In the genomic region with DNA sequence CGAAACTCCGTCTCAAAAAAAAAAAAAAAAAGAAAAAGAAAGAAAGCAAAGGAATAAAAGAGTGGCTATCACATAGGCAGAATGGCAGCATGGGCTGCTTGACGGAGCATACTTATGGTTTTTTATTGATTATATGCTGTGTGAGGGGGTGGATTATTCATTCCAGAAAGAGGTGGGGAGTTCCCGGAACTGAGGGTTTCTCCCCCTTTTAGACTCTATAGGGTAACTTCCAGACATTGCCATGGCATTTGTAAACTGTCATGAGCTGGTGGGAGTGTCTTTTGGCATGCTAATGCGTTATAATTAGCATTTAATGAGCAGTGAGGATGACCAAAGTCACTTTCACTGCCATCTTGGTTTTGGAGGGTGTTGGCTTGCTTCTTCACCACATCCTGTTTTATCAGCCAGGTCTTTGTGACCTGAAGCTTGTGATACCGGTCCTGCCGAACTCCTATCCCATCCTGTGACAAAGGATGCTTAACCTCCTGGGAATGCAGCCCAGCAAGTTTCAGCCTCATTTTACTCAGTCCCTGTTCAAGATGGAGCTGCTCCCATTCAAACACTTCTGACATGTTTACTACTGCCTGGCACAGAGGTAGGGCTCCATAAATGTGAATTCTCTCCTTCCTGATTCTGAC, we compare ENCODE assay signal across 23 cellular contexts. TPM values are rescaled to one million over a fixed set of nuclear protein-coding genes. Genes with fewer than 3 reads are reported as not detected.
DNase-seq lines count a peak whose midpoint lies in the region; ATAC-seq, FAIRE-seq and TF ChIP-seq lines count a peak whose summit lies in the region.
"Had no signal": no experiment of that assay in that cellular context is flagged by ENCODE, and none has a peak within 500 bp of the region (broad histone marks: within the 10 kb centered on the region; RNA-seq: fewer than 3 reads in every experiment).

No MANE protein-coding gene starts in this region.

- FAIRE-seq in GM12878 (lab: Jason Lieb, UNC): no peak

- DNase-seq in IMR-90 (no peak), GM12878 (ENCODE audit: low read depth, low spot score) (no peak), kidney tubule cell (ENCODE audit: low spot score) (peak; percentile 69), transverse colon (peak; percentile 28), HEK293T (ENCODE audit: extremely low spot score) (no peak), spleen (no peak), GF-D8 (lab: John Stamatoyannopoulos, UW) (no peak), SKM-1 treated with dmso at 0.1 percent for 144 hours (lab: John Stamatoyannopoulos, UW; ENCODE audit: unreplicated experiment) (no peak)
- DNase-seq: activated CD8-positive, alpha-beta T cell treated with anti-CD3 and anti-CD28 coated beads, Interleukin-2, amount 10 ng/mL, durations not matched to agents 7 days and 5 days; activated naive CD4-positive, alpha-beta T cell treated with anti-CD3 and anti-CD28 coated beads for 36 hours; activated T-cell treated with anti-CD3 and anti-CD28 coated beads, Interleukin-2, amount 50 U/mL, for 24 hours; AML-193; anterior cingulate cortex; cerebellar nuclear complex; EL; hypothalamus; kidney glomerular epithelial cell; NCI-H1694 treated with DMSO at 0.1 percent for 48 hours; NCI-H748 treated with DMSO at 0.1 percent for 48 hours; OCI-M1 had no signal

- 0 out of 2 replicates have a peak overlapping the region, but pooled peaks have one; percentile 14 for H2AK5ac ChIP-seq in IMR-90 (ENCODE audit: low read depth, low read length)

- SMC1A ChIA-PET in GM12878 (lab: Charles Lee; ENCODE audit: uncharacterized antibody, unreplicated experiment): interaction anchor here (1.1 kb wide), 1 partner anchor 10 kb away, joined by 5 read pairs; no protein-coding TSS in a partner anchor

- peak overlapping the region; percentile 73; the same call in 1 of the 2 replicates for H3K14ac ChIP-seq in IMR-90 (replicated peaks; ENCODE audit: low read depth, low read length)

- H2AFZ ChIP-seq in IMR-90 (replicated peaks; ENCODE audit: low read length, poor library complexity): no peak overlapping the region
- H2AFZ ChIP-seq in GM12878 (ENCODE audit: control insufficient read depth, low read depth, low read length): no peak overlapping the region

- H4K20me1 ChIP-seq in IMR-90 (ENCODE audit: insufficient read depth, low read length): no peaks in the 10 kb centered on the region
- H4K20me1 ChIP-seq in GM12878 (ENCODE audit: control insufficient read depth, insufficient read depth): no peaks in the 10 kb centered on the region

- no peaks in the 10 kb centered on the region for H3K36me3 ChIP-seq in IMR-90 (ENCODE audit: control insufficient read depth, insufficient read depth, low read length)
- no peaks in the 10 kb centered on the region for H3K36me3 ChIP-seq in GM12878 (ENCODE audit: control insufficient read depth in 2 of 2, insufficient read depth in 2 of 2, low read length in 1 of 2)
- H3K36me3 ChIP-seq in transverse colon: no peaks in the 10 kb centered on the region
- H3K36me3 ChIP-seq in spleen: no peaks in the 10 kb centered on the region
- H3K36me3 ChIP-seq: right atrium auricular region had no signal

- TF ChIP-seq CTCF in IMR-90 (conservative IDR thresholded peaks at IDR 0.05; ENCODE audit: low read depth, low read length) (no peak), GM12878 (IDR thresholded peaks at IDR 0.05 in 2 of 3, conservative IDR thresholded peaks at IDR 0.05 in 1 of 3; ENCODE audit: control insufficient read depth in 2 of 3, extremely low read depth in 1 of 3, insufficient read depth in 1 of 3, low read depth in 3 of 3, low read length in 3 of 3) (no peak), transverse colon (IDR thresholded peaks at IDR 0.05) (no peak), spleen (IDR thresholded peaks at IDR 0.05 in 8 of 11, conservative IDR thresholded peaks at IDR 0.05 in 3 of 11) (no peak)

- no peak overlapping the region for H3K18ac ChIP-seq in IMR-90 (ENCODE audit: low read depth, low read length)

- no peak overlapping the region for H3K23ac ChIP-seq in IMR-90 (ENCODE audit: low read depth, low read length)

- WGBS in IMR-90 (ENCODE audit: extremely low coverage in 2 of 2, insufficient read length in 1 of 2), 2 experiments: no CpG with 5 or more reads among the region's 7 CpGs
- WGBS in GM12878 (ENCODE audit: insufficient coverage, insufficient replicate concordance, low lambda C conversion rate, missing lambda C conversion rate): 37% methylated on average over 5 of the region's 7 CpGs
- 70 to 82% methylated on average over 4 to 7 of the region's 7 CpGs for WGBS in transverse colon (ENCODE audit: low coverage in 1 of 2), 2 donors
- WGBS in spleen, 5 donors: 79 to 89% (median 83%) methylated on average over 7 of the region's 7 CpGs

- H2BK5ac ChIP-seq in IMR-90 (ENCODE audit: low read depth, low read length, poor library complexity, severe bottlenecking): no peak overlapping the region

- no peak for TF ChIP-seq EP300 in GM12878 (IDR thresholded peaks at IDR 0.05; ENCODE audit: borderline replicate concordance in 1 of 2, control insufficient read depth in 1 of 2, low read depth in 2 of 2, low read length in 2 of 2)
- TF ChIP-seq EP300 in transverse colon (IDR thresholded peaks at IDR 0.05; ENCODE audit: low read depth): no peak

- H2AK9ac ChIP-seq in IMR-90 (replicated peaks; ENCODE audit: low read depth, low read length, poor library complexity): peak overlapping the region; percentile 53

- no TSS peak for BruUV-seq in IMR-90 (replicated peaks; lab: Mats Ljungman, UMichigan)
- BruUV-seq in GM12878 (replicated peaks; lab: Mats Ljungman, UMichigan): no TSS peak

- H3K27me3 ChIP-seq in IMR-90 (ENCODE audit: control insufficient read depth, insufficient read depth, low read length) (peaks cover 3% of the 10 kb centered on the region; the same call in 1 of the 2 replicates), GM12878 (replicated peaks in 1 of 2; ENCODE audit: control insufficient read depth in 2 of 2, insufficient read depth in 2 of 2, low read length in 1 of 2) (no peaks in the 10 kb centered on the region), transverse colon (no peaks in the 10 kb centered on the region), spleen (replicated peaks in 1 of 7) (no peaks in the 10 kb centered on the region)
- H3K27me3 ChIP-seq: right atrium auricular region had no signal

- dilution Hi-C loops in IMR-90 (cut with HindIII; ENCODE audit: low sequenced_read_pairs, unreplicated experiment): no loop called here

- TF ChIP-seq POLR2A in IMR-90 (IDR thresholded peaks at IDR 0.05; ENCODE audit: low read depth, low read length) (no peak), GM12878 (IDR thresholded peaks at IDR 0.05; ENCODE audit: low read depth, low read length) (no peak), transverse colon (IDR thresholded peaks at IDR 0.05) (no peak), spleen (IDR thresholded peaks at IDR 0.05) (no peak)

- H3K79me1 ChIP-seq in IMR-90 (ENCODE audit: low read depth in 1 of 2, low read length in 2 of 2): no peaks in the 10 kb centered on the region

- in situ Hi-C loops in IMR-90 (cut with MboI; ENCODE audit: low sequenced_read_pairs) (no loop called here), GM12878 (cut with MboI) (no loop called here), transverse colon (cut with MboI; ENCODE audit: low pct_ligation_motif_present in 1 of 4, low pct_unique_long_range_greater_than_20kb in 1 of 4, low sequenced_read_pairs in 3 of 4) (no loop called here)

- TF ChIP-seq RAD21 in IMR-90 (IDR thresholded peaks at IDR 0.05; ENCODE audit: low read length) (no peak), GM12878 (IDR thresholded peaks at IDR 0.05; ENCODE audit: insufficient read depth, low read depth, low read length) (no peak)

- ATAC-seq in IMR-90 (ENCODE audit: low read depth) (no peak), GM12878 (peak; percentile 65)
- ATAC-seq: activated CD8-positive, alpha-beta T cell treated with anti-CD3 and anti-CD28 coated beads, Interleukin-2, amount 10 ng/mL, durations not matched to agents 7 days and 5 days; stimulated activated effector memory CD8-positive, alpha-beta T cell treated with anti-CD3 and anti-CD28 coated beads, Interleukin-12 subunit alpha, Interleukin-12 subunit beta, amount 100 ng/mL, for 72 hours had no signal

- no peak overlapping the region for H4K91ac ChIP-seq in IMR-90 (ENCODE audit: insufficient read depth, low read depth, low read length)

- no peak overlapping the region for H2BK20ac ChIP-seq in IMR-90 (ENCODE audit: low read depth, low read length)

- H3K4me2 ChIP-seq in IMR-90 (ENCODE audit: low read depth, low read length) (no peak overlapping the region), GM12878 (ENCODE audit: control insufficient read depth, insufficient read depth) (no peak overlapping the region)

- H3K79me2 ChIP-seq in GM12878 (ENCODE audit: control insufficient read depth, insufficient read depth, low read length): no peaks in the 10 kb centered on the region

- no peak overlapping the region for H3K27ac ChIP-seq in IMR-90 (ENCODE audit: insufficient read depth, low read length)
- no peak overlapping the region for H3K27ac ChIP-seq in GM12878 (ENCODE audit: control insufficient read depth, insufficient read depth)
- H3K27ac ChIP-seq in transverse colon: peak overlapping the region; percentile 72 to 83 (median 80)
- peak overlapping the region in 2 of 8 donors; percentile 58 to 63 for H3K27ac ChIP-seq in spleen
- H3K27ac ChIP-seq: right atrium auricular region, SK-N-MC had no signal

- CTCF ChIA-PET in IMR-90 (lab: Yijun Ruan, JAX) (no interaction called here), GM12878 (lab: Yijun Ruan, JAX) (interaction anchor here (1.1 kb wide), 1 partner anchor 20 kb away, joined by 3 read pairs; no protein-coding TSS in a partner anchor), HEK293T (lab: Yijun Ruan, JAX) (no interaction called here)

- H3K9me3 ChIP-seq in IMR-90 (ENCODE audit: control insufficient read depth, insufficient read depth, low read length): no peaks in the 10 kb centered on the region
- peaks cover 5% of the 10 kb centered on the region; the same call in 2 of the 3 replicates for H3K9me3 ChIP-seq in GM12878 (replicated peaks; ENCODE audit: control insufficient read depth, insufficient read depth, low read length)
- no peaks in the 10 kb centered on the region for H3K9me3 ChIP-seq in transverse colon
- H3K9me3 ChIP-seq in spleen: no peaks in the 10 kb centered on the region
- H3K9me3 ChIP-seq: right atrium auricular region had no signal

- H3K4me3 ChIP-seq in IMR-90 (ENCODE audit: insufficient read depth, low read depth, low read length) (no peak overlapping the region), GM12878 (no peak overlapping the region), transverse colon (no peak overlapping the region), spleen (no peak overlapping the region)
- H3K4me3 ChIP-seq: right atrium auricular region, SK-N-MC had no signal

- RAD21 ChIA-PET in GM12878 (lab: Charles Lee; ENCODE audit: unreplicated experiment): interaction anchor here (0.6 kb wide), 1 partner anchor 14 kb away, joined by 4 read pairs; no protein-coding TSS in a partner anchor

- H2BK120ac ChIP-seq in IMR-90 (ENCODE audit: low read depth, low read length): no peak overlapping the region

- no peak overlapping the region; the same call in 1 of the 2 replicates for H3K4ac ChIP-seq in IMR-90 (ENCODE audit: low read depth, low read length)

- H3K9me1 ChIP-seq in IMR-90 (ENCODE audit: insufficient read depth, low read length): no peaks in the 10 kb centered on the region

- H3K4me1 ChIP-seq in IMR-90 (ENCODE audit: control insufficient read depth, insufficient read depth, low read length): peaks cover 2% of the 10 kb centered on the region; the same call in 1 of the 2 replicates
- H3K4me1 ChIP-seq in GM12878 (ENCODE audit: control insufficient read depth, insufficient read depth, low read length): peaks cover 2% of the 10 kb centered on the region; the same call in 1 of the 2 replicates
- H3K4me1 ChIP-seq in transverse colon: peaks cover 4 to 51% (median 22%) of the 10 kb centered on the region in 4 donors
- H3K4me1 ChIP-seq in spleen: peaks cover 0 to 20% (median 3%) of the 10 kb centered on the region in 6 donors
- H3K4me1 ChIP-seq: right atrium auricular region had no signal

- H3K56ac ChIP-seq in IMR-90 (ENCODE audit: extremely low read depth, insufficient read depth, low read length): no peak overlapping the region

- intact Hi-C loops in IMR-90 (cut with micrococcal nuclease) (no loop called here), GM12878 (cut with micrococcal nuclease; ENCODE audit: unreplicated experiment) (no loop called here), transverse colon (cut with DNase I; ENCODE audit: low total_unique reads) (no loop called here), spleen (cut with DNase I; ENCODE audit: low total_unique reads) (no loop called here)

- H3K9ac ChIP-seq in IMR-90 (ENCODE audit: low read depth, low read length) (no peak overlapping the region), GM12878 (ENCODE audit: control insufficient read depth, insufficient read depth, low read length) (no peak overlapping the region)

- peak overlapping the region in 1 of 2 experiments; percentile 45; a peak in 1 of 4 replicates for H4K8ac ChIP-seq in IMR-90 (ENCODE audit: low read depth in 2 of 2, low read length in 2 of 2)

- no peak overlapping the region for H4K5ac ChIP-seq in IMR-90 (ENCODE audit: low read depth, low read length)

- POLR2A ChIA-PET in IMR-90 (lab: Charles Lee; ENCODE audit: unreplicated experiment): no interaction called here
- POLR2A ChIA-PET in GM12878 (lab: Charles Lee): interaction anchor here (0.7 kb wide), 1 partner anchor 54 kb away, joined by 3 read pairs; no protein-coding TSS in a partner anchor
- POLR2A ChIA-PET in HEK293T (lab: Yijun Ruan, JAX): no interaction called here

- no peak overlapping the region for H2BK15ac ChIP-seq in IMR-90 (ENCODE audit: low read depth, low read length)

RNA-seq across cellular contexts. Expression of a gene that starts 15.8 kb away (rescaled TPM):
- total RNA-seq in IMR-90 (2012; rRNA removed) (5.3 and 5.4 TPM in 2 replicates), GM12878 (2014; rRNA removed) (3.3 TPM in 2 replicates), GM12878 (2014; rRNA removed; fragmentation: Illumina TruSeq; extraction: Trizol) (4.8 and 4.9 TPM in 2 replicates), GM12878 (2021) (11.0 and 12.2 TPM in 2 replicates), transverse colon (10 to 100 TPM; 41.0 to 96.0 (median 72.5) TPM), spleen (10 to 100 TPM in 6 of 7 donors, 1 to 10 TPM in 1; 9.9 to 17.0 (median 11.7) TPM)
- polyA plus RNA-seq in IMR-90 (2012; rRNA removed) (10.3 TPM in 2 replicates), GM12878 (2011; rRNA removed) (10.9 and 11.4 TPM in 2 replicates), GM12878 (2014; fragmentation: Illumina TruSeq; extraction: Trizol) (11.3 and 12.0 TPM in 2 replicates), GM12878 (2014; fragmentation: Nextera tagmentation; extraction: Ambion mirVana) (1 to 10 TPM; 4.9 to 6.2 TPM), GM12878 (2014; rRNA removed) (6.8 and 6.9 TPM in 2 replicates), GM12878 (2016; fragmentation: Nextera tagmentation; extraction: Ambion mirVana) (1 to 10 TPM in 1 of 2 experiments, under 1 TPM in 1; 0.92 to 1.3 TPM), spleen (1 to 10 TPM; 4.2 to 7.8 (median 7.8) TPM)
- 6.5 and 8.3 TPM in 2 replicates for polyA plus RNA-seq in IMR-90 (2012; cell fraction: cytosol; rRNA removed)
- polyA plus RNA-seq in IMR-90 (2012; cell fraction: nucleus; rRNA removed; ENCODE audit: low replicate concordance): 4.5 and 10.1 TPM in 2 replicates
- 3.4 and 3.5 TPM in 2 replicates for total RNA-seq in GM12878 (2013; cell fraction: nucleolus; rRNA removed)
- polyA plus RNA-seq in GM12878 (2011; ENCODE audit: low read depth): 1.5 TPM
- 9.8 and 10.5 TPM in 2 replicates for polyA plus RNA-seq in GM12878 (2011; cell fraction: cytosol; rRNA removed)
- polyA plus RNA-seq in GM12878 (2011; cell fraction: nucleus; rRNA removed): 5.4 and 5.7 TPM in 2 replicates
- 2.4 and 3.9 TPM in 2 replicates for polyA plus RNA-seq in GM12878 (2012)
- polyA minus RNA-seq in GM12878 (2011; rRNA and poly(A)+ RNA removed): 15.7 and 18.6 TPM in 2 replicates
- 7.9 and 11.4 TPM in 2 replicates for polyA minus RNA-seq in GM12878 (2011; cell fraction: cytosol; rRNA and poly(A)+ RNA removed)
- polyA minus RNA-seq in GM12878 (2011; cell fraction: nucleus; rRNA and poly(A)+ RNA removed): 5.4 and 9.7 TPM in 2 replicates

Comparison
In these comparisons a context has a peak if more than half of its experiments do, and no peak if none do; other contexts are left out.
1. DNase-seq: peak in kidney tubule cell (single experiment) and transverse colon (single experiment); none in IMR-90 (single experiment), GM12878 (single experiment), HEK293T (single experiment), spleen (single experiment), GF-D8 (single experiment) and SKM-1 treated with dmso at 0.1 percent for 144 hours (single experiment).
2. H3K27ac ChIP-seq: peak in transverse colon (4 of 4); none in IMR-90 (single experiment) and GM12878 (single experiment).